ENCODE assay signal across 8 cellular contexts in the genomic region with DNA sequence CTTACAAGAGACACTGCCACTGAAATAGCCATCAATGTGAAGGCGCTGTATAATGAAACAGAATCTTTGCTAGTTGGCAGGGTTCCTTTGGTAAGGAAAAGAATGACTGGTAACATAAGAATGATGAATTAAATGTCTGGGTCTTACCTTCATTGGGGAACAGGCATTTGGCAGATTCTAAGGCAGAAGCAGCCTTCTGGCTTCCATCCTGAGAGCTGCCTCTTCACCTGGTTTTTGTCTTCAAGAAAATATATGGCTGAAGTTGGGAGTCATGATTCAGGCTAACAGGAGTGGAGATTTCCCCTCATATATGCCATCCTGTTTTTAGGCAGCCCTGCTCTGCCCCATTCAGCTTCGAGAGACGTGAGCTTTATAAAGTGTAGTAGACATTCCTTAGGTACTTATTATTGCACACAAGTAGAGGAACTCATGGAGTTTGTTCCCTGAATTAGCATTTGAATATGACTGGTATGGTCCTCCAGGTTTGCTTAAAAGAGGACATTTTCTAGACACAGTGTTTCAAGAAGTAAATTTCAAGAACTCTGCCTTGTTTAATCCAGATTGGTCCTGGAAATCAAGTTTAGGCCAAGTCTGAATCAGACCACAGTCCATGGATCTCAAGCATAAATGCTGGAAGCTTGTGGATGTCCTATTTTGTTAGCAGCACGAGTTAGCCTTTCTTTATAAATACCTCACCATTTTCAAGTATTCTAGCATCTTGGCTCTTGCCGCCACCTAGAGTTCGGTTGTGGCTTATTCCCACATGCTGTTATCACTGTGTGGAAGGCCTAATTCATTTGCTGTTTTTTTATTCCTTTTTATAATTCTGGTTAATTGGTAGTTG. TPM values are rescaled to one million over a fixed set of nuclear protein-coding genes. Genes with fewer than 3 reads are reported as not detected.
DNase-seq lines count a peak whose midpoint lies in the region; ATAC-seq, FAIRE-seq and TF ChIP-seq lines count a peak whose summit lies in the region.
"Had no signal": no experiment of that assay in that cellular context is flagged by ENCODE, and none has a peak within 500 bp of the region (broad histone marks: within the 10 kb centered on the region; RNA-seq: fewer than 3 reads in every experiment).

No MANE protein-coding gene starts in this region.

- no peaks in the 10 kb centered on the region for H3K4me1 ChIP-seq in SJCRH30

- ATAC-seq in GM21723 (IDR thresholded peaks at IDR 0.05; ENCODE audit: unreplicated experiment), result no peak
- ATAC-seq in HG02981 (IDR thresholded peaks at IDR 0.05; ENCODE audit: unreplicated experiment), result no peak
- ATAC-seq: right cardiac atrium had no signal

- no peak for FAIRE-seq in D721Med (lab: Jason Lieb, UNC)

- no peaks in the 10 kb centered on the region for H3K9me3 ChIP-seq in SJCRH30 (replicated peaks)

- H3K27ac ChIP-seq in SJCRH30, result no peak overlapping the region

- peaks cover 12% of the 10 kb centered on the region for H3K36me3 ChIP-seq in SJCRH30

- TF ChIP-seq CTCF in D721Med (IDR thresholded peaks at IDR 0.05; ENCODE audit: insufficient read depth, missing control alignments) (peak; percentile 61), epithelial cell of proximal tubule (conservative IDR thresholded peaks at IDR 0.05; ENCODE audit: low read depth, low read length) (peak; percentile 62)

- H3K4me3 ChIP-seq in SJCRH30, result no peak overlapping the region
- no peak overlapping the region for H3K4me3 ChIP-seq in epithelial cell of proximal tubule (ENCODE audit: low read depth, low read length)

- no peak for DNase-seq in D721Med (ENCODE audit: insufficient read length, low spot score)
- DNase-seq in HCEC 1CT, result peak; percentile 35
- peak; percentile 17 to 51 for DNase-seq in SJCRH30
- DNase-seq in epithelial cell of proximal tubule (ENCODE audit: low read depth), result no peak
- peak; percentile 47 for DNase-seq in renal cortical epithelial cell (ENCODE audit: low read depth)

- H3K27me3 ChIP-seq in SJCRH30, result no peaks in the 10 kb centered on the region

RNA-seq across cellular contexts. Expression of gene AKAP11, which starts 56.2 kb away (rescaled TPM):
- 25.0 and 28.3 TPM in 2 replicates for total RNA-seq in SJCRH30 (2014; rRNA removed; shearing (Covaris generic))
- 8.0 and 9.3 TPM in 2 replicates for total RNA-seq in epithelial cell of proximal tubule
- total RNA-seq in renal cortical epithelial cell, result 14.8 and 41.5 TPM in 2 replicates

Comparison
In these comparisons a context has a peak if more than half of its experiments do, and no peak if none do; other contexts are left out.
1. DNase-seq: peak in HCEC 1CT (single experiment), SJCRH30 (2 of 2) and renal cortical epithelial cell (single experiment); none in D721Med (single experiment) and epithelial cell of proximal tubule (single experiment).